8 cellular contexts compared by ENCODE assay signal in genomic region chr14:68285421-68286179, GRCh38.
DNase-seq lines count a peak whose midpoint lies in the region; ATAC-seq and TF ChIP-seq lines count a peak whose summit lies in the region.

No MANE protein-coding gene starts in this region.

- no peaks in the 10 kb centered on the region for H3K9me3 ChIP-seq in right cardiac atrium (ENCODE audit: control insufficient read depth, low read length)

- ATAC-seq in HG02678 (IDR thresholded peaks at IDR 0.05; ENCODE audit: unreplicated experiment) = peak; percentile 41
- no peak for ATAC-seq in right cardiac atrium
- ATAC-seq in HG03460 (IDR thresholded peaks at IDR 0.05; ENCODE audit: unreplicated experiment) = no peak

- WGBS in right cardiac atrium = 73% methylated on average over 11 of the region's 11 CpGs

- no peak overlapping the region for H3K4me3 ChIP-seq in right cardiac atrium (ENCODE audit: low read length)

- H3K4me1 ChIP-seq in right cardiac atrium (ENCODE audit: control insufficient read depth, insufficient read depth, low read length) = peaks cover 7% of the 10 kb centered on the region

- peak; percentile 65 to 69 for DNase-seq in activated CD4-positive, alpha-beta T cell treated with anti-CD3 and anti-CD28 coated beads for 4 hours
- DNase-seq in right cardiac atrium (no peak), NCI-H524 treated with DMSO at 0.1 percent for 48 hours (lab: John Stamatoyannopoulos, UW) (no peak), SW480 (ENCODE audit: low spot score) (no peak), type B pancreatic cell (ENCODE audit: extremely low spot score, unreplicated experiment) (no peak)
- DNase-seq in stimulated activated naive CD4-positive, alpha-beta T cell (lab: John Stamatoyannopoulos, UW) = peak; percentile 14 to 56 (median 46)

- H3K9me3 Mint-ChIP-seq in type B pancreatic cell = no peaks in the 10 kb centered on the region

- no peak overlapping the region for H3K27ac Mint-ChIP-seq in type B pancreatic cell

- H3K27me3 Mint-ChIP-seq in type B pancreatic cell = no peaks in the 10 kb centered on the region

- no peaks in the 10 kb centered on the region for H3K36me3 Mint-ChIP-seq in type B pancreatic cell

- intact Hi-C loops in right cardiac atrium (cut with DNase I) = no loop called here

- no peak overlapping the region for H3K4me3 Mint-ChIP-seq in type B pancreatic cell

- peaks cover 17% of the 10 kb centered on the region for H3K4me1 Mint-ChIP-seq in type B pancreatic cell (ENCODE audit: unreplicated experiment)

- H3K27me3 ChIP-seq in right cardiac atrium (ENCODE audit: control insufficient read depth, insufficient read depth) = no peaks in the 10 kb centered on the region

- peak overlapping the region; percentile 62 for H3K27ac ChIP-seq in right cardiac atrium (ENCODE audit: low read length)

- no peak for TF ChIP-seq CTCF in type B pancreatic cell (conservative IDR thresholded peaks at IDR 0.05)

Comparison
In these comparisons a context has a peak if more than half of its experiments do, and no peak if none do; other contexts are left out.
1. DNase-seq: peak in activated CD4-positive, alpha-beta T cell treated with anti-CD3 and anti-CD28 coated beads for 4 hours (2 of 2) and stimulated activated naive CD4-positive, alpha-beta T cell (6 of 6); none in right cardiac atrium (0 of 3), NCI-H524 treated with DMSO at 0.1 percent for 48 hours (single experiment), SW480 (single experiment) and type B pancreatic cell (single experiment).